ENCODE assay signal across 15 cellular contexts in the genomic region with DNA sequence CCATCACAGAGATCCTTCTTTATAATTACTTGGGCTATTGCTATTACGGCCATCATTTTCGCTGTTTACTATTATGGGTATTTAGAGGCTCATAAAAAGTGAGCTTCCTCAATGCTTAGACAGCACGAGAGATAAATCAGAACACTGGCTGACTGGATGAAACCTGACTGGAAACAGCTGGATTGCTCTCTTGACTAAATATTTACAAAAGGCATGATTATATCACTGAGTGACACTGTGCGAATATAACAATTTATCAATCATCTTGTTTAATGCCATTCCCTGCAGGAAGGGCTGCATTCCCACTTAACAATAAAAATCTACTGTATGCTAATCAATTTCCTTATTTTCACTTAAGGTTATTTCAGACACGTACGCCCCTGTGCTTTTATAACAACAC.
"Had no signal": no experiment of that assay in that cellular context is flagged by ENCODE, and none has a peak within 500 bp of the region (broad histone marks: within the 10 kb centered on the region; RNA-seq: fewer than 3 reads in every experiment).

No MANE protein-coding gene starts in this region.

- H3K27me3 ChIP-seq: adrenal gland, heart right ventricle, tibial artery had no signal

- H3K27ac ChIP-seq: adrenal gland, gastroesophageal sphincter, heart right ventricle, lower lobe of right lung, tibial artery had no signal

- H3K4me3 ChIP-seq: adrenal gland, gastroesophageal sphincter, heart right ventricle, lower lobe of right lung, tibial artery had no signal

- H3K9me3 ChIP-seq: adrenal gland, tibial artery had no signal

- H3K36me3 ChIP-seq: adrenal gland, gastroesophageal sphincter, heart right ventricle, lower lobe of right lung, tibial artery had no signal

- DNase-seq: activated B cell treated with CpG ODN at 0.5 μM for 24 hours; activated CD4-positive, alpha-beta memory T cell treated with anti-CD3 and anti-CD28 coated beads for 36 hours; activated CD4-positive, alpha-beta T cell treated with anti-CD3 and anti-CD28 coated beads for 4 hours; activated gamma-delta T cell treated with Interleukin-2 at 50 U/mL for 16 hours; activated T-cell treated with anti-CD3 and anti-CD28 coated beads for 4 hours; adrenal gland; effector CD4-positive, alpha-beta T cell; heart right ventricle; immature natural killer cell; lower lobe of right lung; occipital lobe; stimulated activated naive CD8-positive, alpha-beta T cell treated with anti-CD3 and anti-CD28 coated beads, Interleukin-15, Interleukin-2, amounts not matched to agents 100 U/mL and 50 U/mL, for 24 hours; substantia nigra; tibial artery had no signal
